1 cellular context compared by ENCODE assay signal in the genomic region with DNA sequence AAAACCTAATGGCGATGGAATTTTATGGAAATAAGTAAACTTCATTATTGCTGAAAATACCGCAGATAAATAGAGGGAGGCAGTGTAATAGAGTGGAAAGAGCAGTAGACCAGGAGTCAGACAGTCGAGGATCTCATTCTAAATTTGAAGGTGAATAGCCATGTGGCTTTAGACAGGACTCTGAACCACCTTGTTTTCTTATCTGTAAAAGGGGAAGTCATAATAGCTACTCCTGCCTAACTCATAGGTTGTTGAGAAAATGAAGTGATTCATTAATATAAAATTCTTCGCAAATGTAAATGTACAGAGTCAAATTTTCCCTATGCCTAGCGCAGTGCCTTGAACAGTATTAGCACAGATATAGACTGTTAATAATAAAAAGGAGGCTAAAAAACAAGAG.
TF ChIP-seq lines count a peak whose summit lies in the region.

No MANE protein-coding gene starts in this region.

TF ChIP-seq in GM23338, 12 proteins besides CTCF, POLR2A, EP300 and RAD21 (continued from another document):
- TF ChIP-seq, protein P1, sequence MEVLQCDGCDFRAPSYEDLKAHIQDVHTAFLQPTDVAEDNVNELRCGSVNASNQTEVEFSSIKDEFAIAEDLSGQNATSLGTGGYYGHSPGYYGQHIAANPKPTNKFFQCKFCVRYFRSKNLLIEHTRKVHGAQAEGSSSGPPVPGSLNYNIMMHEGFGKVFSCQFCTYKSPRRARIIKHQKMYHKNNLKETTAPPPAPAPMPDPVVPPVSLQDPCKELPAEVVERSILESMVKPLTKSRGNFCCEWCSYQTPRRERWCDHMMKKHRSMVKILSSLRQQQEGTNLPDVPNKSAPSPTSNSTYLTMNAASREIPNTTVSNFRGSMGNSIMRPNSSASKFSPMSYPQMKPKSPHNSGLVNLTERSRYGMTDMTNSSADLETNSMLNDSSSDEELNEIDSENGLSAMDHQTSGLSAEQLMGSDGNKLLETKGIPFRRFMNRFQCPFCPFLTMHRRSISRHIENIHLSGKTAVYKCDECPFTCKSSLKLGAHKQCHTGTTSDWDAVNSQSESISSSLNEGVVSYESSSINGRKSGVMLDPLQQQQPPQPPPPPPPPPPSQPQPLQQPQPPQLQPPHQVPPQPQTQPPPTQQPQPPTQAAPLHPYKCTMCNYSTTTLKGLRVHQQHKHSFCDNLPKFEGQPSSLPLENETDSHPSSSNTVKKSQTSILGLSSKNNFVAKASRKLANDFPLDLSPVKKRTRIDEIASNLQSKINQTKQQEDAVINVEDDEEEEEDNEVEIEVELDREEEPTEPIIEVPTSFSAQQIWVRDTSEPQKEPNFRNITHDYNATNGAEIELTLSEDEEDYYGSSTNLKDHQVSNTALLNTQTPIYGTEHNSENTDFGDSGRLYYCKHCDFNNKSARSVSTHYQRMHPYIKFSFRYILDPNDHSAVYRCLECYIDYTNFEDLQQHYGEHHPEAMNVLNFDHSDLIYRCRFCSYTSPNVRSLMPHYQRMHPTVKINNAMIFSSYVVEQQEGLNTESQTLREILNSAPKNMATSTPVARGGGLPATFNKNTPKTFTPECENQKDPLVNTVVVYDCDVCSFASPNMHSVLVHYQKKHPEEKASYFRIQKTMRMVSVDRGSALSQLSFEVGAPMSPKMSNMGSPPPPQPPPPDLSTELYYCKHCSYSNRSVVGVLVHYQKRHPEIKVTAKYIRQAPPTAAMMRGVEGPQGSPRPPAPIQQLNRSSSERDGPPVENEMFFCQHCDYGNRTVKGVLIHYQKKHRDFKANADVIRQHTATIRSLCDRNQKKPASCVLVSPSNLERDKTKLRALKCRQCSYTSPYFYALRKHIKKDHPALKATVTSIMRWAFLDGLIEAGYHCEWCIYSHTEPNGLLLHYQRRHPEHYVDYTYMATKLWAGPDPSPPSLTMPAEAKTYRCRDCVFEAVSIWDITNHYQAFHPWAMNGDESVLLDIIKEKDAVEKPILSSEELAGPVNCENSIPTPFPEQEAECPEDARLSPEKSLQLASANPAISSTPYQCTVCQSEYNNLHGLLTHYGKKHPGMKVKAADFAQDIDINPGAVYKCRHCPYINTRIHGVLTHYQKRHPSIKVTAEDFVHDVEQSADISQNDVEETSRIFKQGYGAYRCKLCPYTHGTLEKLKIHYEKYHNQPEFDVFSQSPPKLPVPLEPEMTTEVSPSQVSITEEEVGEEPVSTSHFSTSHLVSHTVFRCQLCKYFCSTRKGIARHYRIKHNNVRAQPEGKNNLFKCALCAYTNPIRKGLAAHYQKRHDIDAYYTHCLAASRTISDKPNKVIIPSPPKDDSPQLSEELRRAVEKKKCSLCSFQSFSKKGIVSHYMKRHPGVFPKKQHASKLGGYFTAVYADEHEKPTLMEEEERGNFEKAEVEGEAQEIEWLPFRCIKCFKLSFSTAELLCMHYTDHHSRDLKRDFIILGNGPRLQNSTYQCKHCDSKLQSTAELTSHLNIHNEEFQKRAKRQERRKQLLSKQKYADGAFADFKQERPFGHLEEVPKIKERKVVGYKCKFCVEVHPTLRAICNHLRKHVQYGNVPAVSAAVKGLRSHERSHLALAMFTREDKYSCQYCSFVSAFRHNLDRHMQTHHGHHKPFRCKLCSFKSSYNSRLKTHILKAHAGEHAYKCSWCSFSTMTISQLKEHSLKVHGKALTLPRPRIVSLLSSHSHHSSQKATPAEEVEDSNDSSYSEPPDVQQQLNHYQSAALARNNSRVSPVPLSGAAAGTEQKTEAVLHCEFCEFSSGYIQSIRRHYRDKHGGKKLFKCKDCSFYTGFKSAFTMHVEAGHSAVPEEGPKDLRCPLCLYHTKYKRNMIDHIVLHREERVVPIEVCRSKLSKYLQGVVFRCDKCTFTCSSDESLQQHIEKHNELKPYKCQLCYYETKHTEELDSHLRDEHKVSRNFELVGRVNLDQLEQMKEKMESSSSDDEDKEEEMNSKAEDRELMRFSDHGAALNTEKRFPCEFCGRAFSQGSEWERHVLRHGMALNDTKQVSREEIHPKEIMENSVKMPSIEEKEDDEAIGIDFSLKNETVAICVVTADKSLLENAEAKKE (CRISPR knock-in tag; IDR thresholded peaks at IDR 0.05), result no peak
